ENCODE assay signal across 1 cellular context in the genomic region with DNA sequence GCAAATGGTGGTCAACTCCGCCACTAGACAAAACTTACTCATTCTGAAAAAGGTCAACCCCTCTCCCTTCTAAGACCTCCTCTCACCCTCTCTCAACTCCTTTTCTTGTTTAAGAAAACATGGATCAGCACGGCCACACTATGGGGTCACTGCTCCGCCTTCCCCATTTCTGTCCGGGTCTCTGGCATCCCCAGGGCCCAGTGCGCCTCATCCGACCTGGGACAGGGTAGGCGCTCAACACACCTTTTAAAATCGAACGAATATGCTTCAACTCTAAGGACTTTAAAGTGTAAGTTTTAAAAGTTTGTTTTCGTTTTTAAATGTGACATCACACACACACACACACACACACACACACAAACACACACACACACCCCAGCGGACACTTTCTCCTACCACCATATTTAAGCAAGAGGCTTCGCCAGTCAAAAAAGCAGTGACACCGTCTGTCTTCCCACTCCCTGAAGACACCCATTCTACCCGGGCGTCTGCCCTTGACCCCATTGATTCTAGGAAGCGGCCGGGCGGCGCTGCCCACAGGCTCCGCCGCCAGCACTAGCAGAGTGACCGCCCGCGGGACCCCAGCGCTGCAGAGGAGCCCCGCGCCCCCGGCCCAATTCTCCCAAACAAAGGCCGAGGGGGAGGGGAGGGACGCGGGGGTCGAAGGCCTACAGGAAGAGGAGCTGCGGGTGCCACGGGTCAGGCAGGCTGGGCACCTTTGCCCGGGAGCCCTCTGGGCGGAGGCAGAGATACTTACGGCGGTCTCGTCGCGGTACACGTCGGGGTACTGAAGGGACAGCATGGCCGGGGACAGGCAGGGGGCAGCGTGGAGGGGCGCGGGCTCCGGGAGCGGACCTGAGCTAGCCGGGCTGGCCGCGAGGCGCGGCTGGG.
TF ChIP-seq lines count a peak whose summit lies in the region.

No MANE protein-coding gene starts in this region.

TF ChIP-seq in HepG2, 621 proteins besides CTCF, POLR2A, EP300 and RAD21 (continued from another document and continues in another):
- TF ChIP-seq, protein P1, sequence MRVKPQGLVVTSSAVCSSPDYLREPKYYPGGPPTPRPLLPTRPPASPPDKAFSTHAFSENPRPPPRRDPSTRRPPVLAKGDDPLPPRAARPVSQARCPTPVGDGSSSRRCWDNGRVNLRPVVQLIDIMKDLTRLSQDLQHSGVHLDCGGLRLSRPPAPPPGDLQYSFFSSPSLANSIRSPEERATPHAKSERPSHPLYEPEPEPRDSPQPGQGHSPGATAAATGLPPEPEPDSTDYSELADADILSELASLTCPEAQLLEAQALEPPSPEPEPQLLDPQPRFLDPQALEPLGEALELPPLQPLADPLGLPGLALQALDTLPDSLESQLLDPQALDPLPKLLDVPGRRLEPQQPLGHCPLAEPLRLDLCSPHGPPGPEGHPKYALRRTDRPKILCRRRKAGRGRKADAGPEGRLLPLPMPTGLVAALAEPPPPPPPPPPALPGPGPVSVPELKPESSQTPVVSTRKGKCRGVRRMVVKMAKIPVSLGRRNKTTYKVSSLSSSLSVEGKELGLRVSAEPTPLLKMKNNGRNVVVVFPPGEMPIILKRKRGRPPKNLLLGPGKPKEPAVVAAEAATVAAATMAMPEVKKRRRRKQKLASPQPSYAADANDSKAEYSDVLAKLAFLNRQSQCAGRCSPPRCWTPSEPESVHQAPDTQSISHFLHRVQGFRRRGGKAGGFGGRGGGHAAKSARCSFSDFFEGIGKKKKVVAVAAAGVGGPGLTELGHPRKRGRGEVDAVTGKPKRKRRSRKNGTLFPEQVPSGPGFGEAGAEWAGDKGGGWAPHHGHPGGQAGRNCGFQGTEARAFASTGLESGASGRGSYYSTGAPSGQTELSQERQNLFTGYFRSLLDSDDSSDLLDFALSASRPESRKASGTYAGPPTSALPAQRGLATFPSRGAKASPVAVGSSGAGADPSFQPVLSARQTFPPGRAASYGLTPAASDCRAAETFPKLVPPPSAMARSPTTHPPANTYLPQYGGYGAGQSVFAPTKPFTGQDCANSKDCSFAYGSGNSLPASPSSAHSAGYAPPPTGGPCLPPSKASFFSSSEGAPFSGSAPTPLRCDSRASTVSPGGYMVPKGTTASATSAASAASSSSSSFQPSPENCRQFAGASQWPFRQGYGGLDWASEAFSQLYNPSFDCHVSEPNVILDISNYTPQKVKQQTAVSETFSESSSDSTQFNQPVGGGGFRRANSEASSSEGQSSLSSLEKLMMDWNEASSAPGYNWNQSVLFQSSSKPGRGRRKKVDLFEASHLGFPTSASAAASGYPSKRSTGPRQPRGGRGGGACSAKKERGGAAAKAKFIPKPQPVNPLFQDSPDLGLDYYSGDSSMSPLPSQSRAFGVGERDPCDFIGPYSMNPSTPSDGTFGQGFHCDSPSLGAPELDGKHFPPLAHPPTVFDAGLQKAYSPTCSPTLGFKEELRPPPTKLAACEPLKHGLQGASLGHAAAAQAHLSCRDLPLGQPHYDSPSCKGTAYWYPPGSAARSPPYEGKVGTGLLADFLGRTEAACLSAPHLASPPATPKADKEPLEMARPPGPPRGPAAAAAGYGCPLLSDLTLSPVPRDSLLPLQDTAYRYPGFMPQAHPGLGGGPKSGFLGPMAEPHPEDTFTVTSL (CRISPR knock-in tag; IDR thresholded peaks at IDR 0.05; ENCODE audit: borderline replicate concordance), result no peak
- TF ChIP-seq, protein P2, sequence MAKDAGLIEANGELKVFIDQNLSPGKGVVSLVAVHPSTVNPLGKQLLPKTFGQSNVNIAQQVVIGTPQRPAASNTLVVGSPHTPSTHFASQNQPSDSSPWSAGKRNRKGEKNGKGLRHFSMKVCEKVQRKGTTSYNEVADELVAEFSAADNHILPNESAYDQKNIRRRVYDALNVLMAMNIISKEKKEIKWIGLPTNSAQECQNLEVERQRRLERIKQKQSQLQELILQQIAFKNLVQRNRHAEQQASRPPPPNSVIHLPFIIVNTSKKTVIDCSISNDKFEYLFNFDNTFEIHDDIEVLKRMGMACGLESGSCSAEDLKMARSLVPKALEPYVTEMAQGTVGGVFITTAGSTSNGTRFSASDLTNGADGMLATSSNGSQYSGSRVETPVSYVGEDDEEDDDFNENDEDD (CRISPR knock-in tag; IDR thresholded peaks at IDR 0.05; ENCODE audit: borderline replicate concordance), result no peak
- no peak for TF ChIP-seq SETDB1 (CRISPR knock-in tag; IDR thresholded peaks at IDR 0.05; ENCODE audit: borderline replicate concordance)
- TF ChIP-seq MBD4 (IDR thresholded peaks at IDR 0.05; ENCODE audit: borderline replicate concordance, low read length), result no peak
- TF ChIP-seq SMYD3 (CRISPR knock-in tag; IDR thresholded peaks at IDR 0.05), result no peak
- TF ChIP-seq, protein P3, sequence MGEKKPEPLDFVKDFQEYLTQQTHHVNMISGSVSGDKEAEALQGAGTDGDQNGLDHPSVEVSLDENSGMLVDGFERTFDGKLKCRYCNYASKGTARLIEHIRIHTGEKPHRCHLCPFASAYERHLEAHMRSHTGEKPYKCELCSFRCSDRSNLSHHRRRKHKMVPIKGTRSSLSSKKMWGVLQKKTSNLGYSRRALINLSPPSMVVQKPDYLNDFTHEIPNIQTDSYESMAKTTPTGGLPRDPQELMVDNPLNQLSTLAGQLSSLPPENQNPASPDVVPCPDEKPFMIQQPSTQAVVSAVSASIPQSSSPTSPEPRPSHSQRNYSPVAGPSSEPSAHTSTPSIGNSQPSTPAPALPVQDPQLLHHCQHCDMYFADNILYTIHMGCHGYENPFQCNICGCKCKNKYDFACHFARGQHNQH (CRISPR knock-in tag; IDR thresholded peaks at IDR 0.05), result no peak
- TF ChIP-seq, protein P4, sequence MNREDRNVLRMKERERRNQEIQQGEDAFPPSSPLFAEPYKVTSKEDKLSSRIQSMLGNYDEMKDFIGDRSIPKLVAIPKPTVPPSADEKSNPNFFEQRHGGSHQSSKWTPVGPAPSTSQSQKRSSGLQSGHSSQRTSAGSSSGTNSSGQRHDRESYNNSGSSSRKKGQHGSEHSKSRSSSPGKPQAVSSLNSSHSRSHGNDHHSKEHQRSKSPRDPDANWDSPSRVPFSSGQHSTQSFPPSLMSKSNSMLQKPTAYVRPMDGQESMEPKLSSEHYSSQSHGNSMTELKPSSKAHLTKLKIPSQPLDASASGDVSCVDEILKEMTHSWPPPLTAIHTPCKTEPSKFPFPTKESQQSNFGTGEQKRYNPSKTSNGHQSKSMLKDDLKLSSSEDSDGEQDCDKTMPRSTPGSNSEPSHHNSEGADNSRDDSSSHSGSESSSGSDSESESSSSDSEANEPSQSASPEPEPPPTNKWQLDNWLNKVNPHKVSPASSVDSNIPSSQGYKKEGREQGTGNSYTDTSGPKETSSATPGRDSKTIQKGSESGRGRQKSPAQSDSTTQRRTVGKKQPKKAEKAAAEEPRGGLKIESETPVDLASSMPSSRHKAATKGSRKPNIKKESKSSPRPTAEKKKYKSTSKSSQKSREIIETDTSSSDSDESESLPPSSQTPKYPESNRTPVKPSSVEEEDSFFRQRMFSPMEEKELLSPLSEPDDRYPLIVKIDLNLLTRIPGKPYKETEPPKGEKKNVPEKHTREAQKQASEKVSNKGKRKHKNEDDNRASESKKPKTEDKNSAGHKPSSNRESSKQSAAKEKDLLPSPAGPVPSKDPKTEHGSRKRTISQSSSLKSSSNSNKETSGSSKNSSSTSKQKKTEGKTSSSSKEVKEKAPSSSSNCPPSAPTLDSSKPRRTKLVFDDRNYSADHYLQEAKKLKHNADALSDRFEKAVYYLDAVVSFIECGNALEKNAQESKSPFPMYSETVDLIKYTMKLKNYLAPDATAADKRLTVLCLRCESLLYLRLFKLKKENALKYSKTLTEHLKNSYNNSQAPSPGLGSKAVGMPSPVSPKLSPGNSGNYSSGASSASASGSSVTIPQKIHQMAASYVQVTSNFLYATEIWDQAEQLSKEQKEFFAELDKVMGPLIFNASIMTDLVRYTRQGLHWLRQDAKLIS (CRISPR knock-in tag; IDR thresholded peaks at IDR 0.05), result no peak
- TF ChIP-seq RFX3 (CRISPR knock-in tag; IDR thresholded peaks at IDR 0.05), result no peak
- no peak for TF ChIP-seq MED8 (CRISPR knock-in tag; IDR thresholded peaks at IDR 0.05; ENCODE audit: insufficient replicate concordance)
- no peak for TF ChIP-seq ZNF484 (CRISPR knock-in tag; IDR thresholded peaks at IDR 0.05; ENCODE audit: borderline replicate concordance, low read depth)
- peak; percentile 4; the same call in 1 of the 2 replicates for TF ChIP-seq PHF20 (CRISPR knock-in tag; IDR thresholded peaks at IDR 0.05)
- peak; percentile 7; the same call in 1 of the 2 replicates for TF ChIP-seq GABPB1 (CRISPR knock-in tag; IDR thresholded peaks at IDR 0.05)
- peak; percentile 2; the same call in 1 of the 2 replicates for TF ChIP-seq YEATS4 (CRISPR knock-in tag; IDR thresholded peaks at IDR 0.05; ENCODE audit: borderline replicate concordance)
- no peak for TF ChIP-seq SIN3B (IDR thresholded peaks at IDR 0.05; ENCODE audit: low read length)
- no peak for TF ChIP-seq SP140L (CRISPR knock-in tag; IDR thresholded peaks at IDR 0.05; ENCODE audit: borderline replicate concordance)
- TF ChIP-seq NRL (CRISPR knock-in tag; IDR thresholded peaks at IDR 0.05; ENCODE audit: borderline replicate concordance), result no peak; the same call in 1 of the 2 replicates
- TF ChIP-seq NFATC3 (CRISPR knock-in tag; IDR thresholded peaks at IDR 0.05), result no peak
- TF ChIP-seq SALL1 (CRISPR knock-in tag; IDR thresholded peaks at IDR 0.05), result 0 out of 2 replicates have a peak, but pooled peaks have one; percentile 8
- no peak for TF ChIP-seq NAIF1 (CRISPR knock-in tag; IDR thresholded peaks at IDR 0.05; ENCODE audit: borderline replicate concordance)
- TF ChIP-seq, protein P5, sequence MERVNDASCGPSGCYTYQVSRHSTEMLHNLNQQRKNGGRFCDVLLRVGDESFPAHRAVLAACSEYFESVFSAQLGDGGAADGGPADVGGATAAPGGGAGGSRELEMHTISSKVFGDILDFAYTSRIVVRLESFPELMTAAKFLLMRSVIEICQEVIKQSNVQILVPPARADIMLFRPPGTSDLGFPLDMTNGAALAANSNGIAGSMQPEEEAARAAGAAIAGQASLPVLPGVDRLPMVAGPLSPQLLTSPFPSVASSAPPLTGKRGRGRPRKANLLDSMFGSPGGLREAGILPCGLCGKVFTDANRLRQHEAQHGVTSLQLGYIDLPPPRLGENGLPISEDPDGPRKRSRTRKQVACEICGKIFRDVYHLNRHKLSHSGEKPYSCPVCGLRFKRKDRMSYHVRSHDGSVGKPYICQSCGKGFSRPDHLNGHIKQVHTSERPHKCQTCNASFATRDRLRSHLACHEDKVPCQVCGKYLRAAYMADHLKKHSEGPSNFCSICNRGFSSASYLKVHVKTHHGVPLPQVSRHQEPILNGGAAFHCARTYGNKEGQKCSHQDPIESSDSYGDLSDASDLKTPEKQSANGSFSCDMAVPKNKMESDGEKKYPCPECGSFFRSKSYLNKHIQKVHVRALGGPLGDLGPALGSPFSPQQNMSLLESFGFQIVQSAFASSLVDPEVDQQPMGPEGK (CRISPR knock-in tag; IDR thresholded peaks at IDR 0.05), result no peak
- peak; percentile 25; the same call in 1 of the 2 replicates for TF ChIP-seq RARA (CRISPR knock-in tag; IDR thresholded peaks at IDR 0.05)
- TF ChIP-seq FOSL2 (CRISPR knock-in tag; IDR thresholded peaks at IDR 0.05), result no peak
- no peak for TF ChIP-seq IKZF1 (IDR thresholded peaks at IDR 0.05)
- 0 out of 2 replicates have a peak, but pooled peaks have one; percentile 39 for TF ChIP-seq RXRA (CRISPR knock-in tag; IDR thresholded peaks at IDR 0.05)
- no peak for TF ChIP-seq ZNF570 (CRISPR knock-in tag; IDR thresholded peaks at IDR 0.05; ENCODE audit: borderline replicate concordance)
- TF ChIP-seq, protein P6, sequence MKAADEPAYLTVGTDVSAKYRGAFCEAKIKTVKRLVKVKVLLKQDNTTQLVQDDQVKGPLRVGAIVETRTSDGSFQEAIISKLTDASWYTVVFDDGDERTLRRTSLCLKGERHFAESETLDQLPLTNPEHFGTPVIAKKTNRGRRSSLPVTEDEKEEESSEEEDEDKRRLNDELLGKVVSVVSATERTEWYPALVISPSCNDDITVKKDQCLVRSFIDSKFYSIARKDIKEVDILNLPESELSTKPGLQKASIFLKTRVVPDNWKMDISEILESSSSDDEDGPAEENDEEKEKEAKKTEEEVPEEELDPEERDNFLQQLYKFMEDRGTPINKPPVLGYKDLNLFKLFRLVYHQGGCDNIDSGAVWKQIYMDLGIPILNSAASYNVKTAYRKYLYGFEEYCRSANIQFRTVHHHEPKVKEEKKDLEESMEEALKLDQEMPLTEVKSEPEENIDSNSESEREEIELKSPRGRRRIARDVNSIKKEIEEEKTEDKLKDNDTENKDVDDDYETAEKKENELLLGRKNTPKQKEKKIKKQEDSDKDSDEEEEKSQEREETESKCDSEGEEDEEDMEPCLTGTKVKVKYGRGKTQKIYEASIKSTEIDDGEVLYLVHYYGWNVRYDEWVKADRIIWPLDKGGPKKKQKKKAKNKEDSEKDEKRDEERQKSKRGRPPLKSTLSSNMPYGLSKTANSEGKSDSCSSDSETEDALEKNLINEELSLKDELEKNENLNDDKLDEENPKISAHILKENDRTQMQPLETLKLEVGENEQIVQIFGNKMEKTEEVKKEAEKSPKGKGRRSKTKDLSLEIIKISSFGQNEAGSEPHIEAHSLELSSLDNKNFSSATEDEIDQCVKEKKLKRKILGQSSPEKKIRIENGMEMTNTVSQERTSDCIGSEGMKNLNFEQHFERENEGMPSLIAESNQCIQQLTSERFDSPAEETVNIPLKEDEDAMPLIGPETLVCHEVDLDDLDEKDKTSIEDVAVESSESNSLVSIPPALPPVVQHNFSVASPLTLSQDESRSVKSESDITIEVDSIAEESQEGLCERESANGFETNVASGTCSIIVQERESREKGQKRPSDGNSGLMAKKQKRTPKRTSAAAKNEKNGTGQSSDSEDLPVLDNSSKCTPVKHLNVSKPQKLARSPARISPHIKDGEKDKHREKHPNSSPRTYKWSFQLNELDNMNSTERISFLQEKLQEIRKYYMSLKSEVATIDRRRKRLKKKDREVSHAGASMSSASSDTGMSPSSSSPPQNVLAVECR (CRISPR knock-in tag; IDR thresholded peaks at IDR 0.05; ENCODE audit: borderline replicate concordance), result peak; percentile 28; the same call in 1 of the 2 replicates
- no peak for TF ChIP-seq ZNF138 (CRISPR knock-in tag; IDR thresholded peaks at IDR 0.05; ENCODE audit: low read depth)
- no peak for TF ChIP-seq RARG (CRISPR knock-in tag; IDR thresholded peaks at IDR 0.05; ENCODE audit: low read depth)
- TF ChIP-seq TRIM24 (CRISPR knock-in tag; IDR thresholded peaks at IDR 0.05), result no peak
- peak; percentile 56; the same call in 1 of the 2 replicates for TF ChIP-seq ZNF891 (CRISPR knock-in tag; IDR thresholded peaks at IDR 0.05)
- no peak for TF ChIP-seq MTF1 (CRISPR knock-in tag; IDR thresholded peaks at IDR 0.05)
- no peak for TF ChIP-seq ISL2 (CRISPR knock-in tag; IDR thresholded peaks at IDR 0.05)
- TF ChIP-seq, protein P7, sequence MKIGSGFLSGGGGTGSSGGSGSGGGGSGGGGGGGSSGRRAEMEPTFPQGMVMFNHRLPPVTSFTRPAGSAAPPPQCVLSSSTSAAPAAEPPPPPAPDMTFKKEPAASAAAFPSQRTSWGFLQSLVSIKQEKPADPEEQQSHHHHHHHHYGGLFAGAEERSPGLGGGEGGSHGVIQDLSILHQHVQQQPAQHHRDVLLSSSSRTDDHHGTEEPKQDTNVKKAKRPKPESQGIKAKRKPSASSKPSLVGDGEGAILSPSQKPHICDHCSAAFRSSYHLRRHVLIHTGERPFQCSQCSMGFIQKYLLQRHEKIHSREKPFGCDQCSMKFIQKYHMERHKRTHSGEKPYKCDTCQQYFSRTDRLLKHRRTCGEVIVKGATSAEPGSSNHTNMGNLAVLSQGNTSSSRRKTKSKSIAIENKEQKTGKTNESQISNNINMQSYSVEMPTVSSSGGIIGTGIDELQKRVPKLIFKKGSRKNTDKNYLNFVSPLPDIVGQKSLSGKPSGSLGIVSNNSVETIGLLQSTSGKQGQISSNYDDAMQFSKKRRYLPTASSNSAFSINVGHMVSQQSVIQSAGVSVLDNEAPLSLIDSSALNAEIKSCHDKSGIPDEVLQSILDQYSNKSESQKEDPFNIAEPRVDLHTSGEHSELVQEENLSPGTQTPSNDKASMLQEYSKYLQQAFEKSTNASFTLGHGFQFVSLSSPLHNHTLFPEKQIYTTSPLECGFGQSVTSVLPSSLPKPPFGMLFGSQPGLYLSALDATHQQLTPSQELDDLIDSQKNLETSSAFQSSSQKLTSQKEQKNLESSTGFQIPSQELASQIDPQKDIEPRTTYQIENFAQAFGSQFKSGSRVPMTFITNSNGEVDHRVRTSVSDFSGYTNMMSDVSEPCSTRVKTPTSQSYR (CRISPR knock-in tag; IDR thresholded peaks at IDR 0.05; ENCODE audit: borderline replicate concordance), result 0 out of 2 replicates have a peak, but pooled peaks have one; percentile 32
